ENCODE assay signal across 1 cellular context in genomic region chr20:35360033-35360432, GRCh38.
TF ChIP-seq lines count a peak whose summit lies in the region.

No MANE protein-coding gene starts in this region.

TF ChIP-seq in neural cell, 6 proteins besides CTCF, POLR2A, EP300 and RAD21 (continued from another document):
- no peak for TF ChIP-seq REST (IDR thresholded peaks at IDR 0.05; ENCODE audit: borderline replicate concordance)
- TF ChIP-seq EZH2 (IDR thresholded peaks at IDR 0.05; ENCODE audit: borderline replicate concordance, insufficient read depth, low read length, poor library complexity, severe bottlenecking), result no peak
- no peak for TF ChIP-seq TAF1 (IDR thresholded peaks at IDR 0.05; ENCODE audit: low read depth)
- TF ChIP-seq SMC3 (conservative IDR thresholded peaks at IDR 0.05; ENCODE audit: poor library complexity), result no peak
- no peak for TF ChIP-seq POLR2AphosphoS5 (IDR thresholded peaks at IDR 0.05)
TF ChIP-seq in neural cell: peak in this region for 0.
